In the genomic region with DNA sequence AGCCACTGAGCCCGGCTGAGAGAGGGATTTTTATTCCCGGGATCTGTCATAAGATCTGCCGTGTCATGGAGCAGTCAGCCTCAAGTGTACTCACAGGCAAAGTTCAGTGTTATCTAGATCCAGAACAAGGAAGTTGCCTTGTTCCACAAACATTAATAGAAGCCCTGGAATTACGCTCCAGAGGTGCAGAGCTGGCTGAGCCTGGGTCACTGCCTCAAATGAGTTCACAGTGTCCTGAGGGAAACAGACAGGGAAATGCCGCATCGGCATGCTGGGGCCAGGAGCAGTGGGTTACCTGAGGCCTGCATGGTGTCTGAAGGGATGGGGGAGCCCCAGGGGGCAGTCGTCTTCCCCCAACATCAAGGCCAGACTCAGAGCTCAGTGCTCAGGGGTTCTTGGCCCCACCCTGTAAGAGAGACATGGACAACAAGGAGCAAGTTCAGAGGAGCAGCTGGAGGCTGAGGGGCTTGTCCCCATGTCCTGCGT, we compare ENCODE assay signal across 22 cellular contexts. TPM values are rescaled to one million over a fixed set of nuclear protein-coding genes. Genes with fewer than 3 reads are reported as not detected.
DNase-seq lines count a peak whose midpoint lies in the region; FAIRE-seq and TF ChIP-seq lines count a peak whose summit lies in the region.
"Had no signal": no experiment of that assay in that cellular context is flagged by ENCODE, and none has a peak within 500 bp of the region (broad histone marks: within the 10 kb centered on the region; RNA-seq: fewer than 3 reads in every experiment).

No MANE protein-coding gene starts in this region.

- H3K4me1 Mint-ChIP-seq in Caco-2 (ENCODE audit: low read depth, unreplicated experiment), result peaks cover 39% of the 10 kb centered on the region

- CTCF ChIA-PET in Caco-2 (lab: Charles Lee), result no interaction called here

- H3K9me3 ChIP-seq in Caco-2 (peaks cover 10% of the 10 kb centered on the region; the same call in 1 of the 2 replicates), kidney (ENCODE audit: control insufficient read depth in 1 of 2, low read length in 2 of 2) (no peaks in the 10 kb centered on the region), sigmoid colon (no peaks in the 10 kb centered on the region)
- H3K9me3 ChIP-seq: adrenal gland, BE2C, tibial artery had no signal

- no peak overlapping the region for H3K9ac ChIP-seq in kidney (ENCODE audit: low read length in 2 of 2)

- H3K4me3 Mint-ChIP-seq in Caco-2 (ENCODE audit: unreplicated experiment), result no peak overlapping the region
- H3K4me3 Mint-ChIP-seq: endodermal cell had no signal

- no peaks in the 10 kb centered on the region for H3K36me3 Mint-ChIP-seq in Caco-2 (ENCODE audit: insufficient read depth, unreplicated experiment)

- H3K9me3 Mint-ChIP-seq in Caco-2 (ENCODE audit: unreplicated experiment), result no peaks in the 10 kb centered on the region

- H3K4me1 ChIP-seq in Caco-2 (peaks cover 28% of the 10 kb centered on the region), kidney (ENCODE audit: control insufficient read depth in 1 of 2, insufficient read depth in 1 of 2, low read depth in 1 of 2, low read length in 2 of 2) (peaks cover 0 to 5% of the 10 kb centered on the region in 2 donors), sigmoid colon (no peaks in the 10 kb centered on the region)
- H3K4me1 ChIP-seq: adrenal gland, BE2C had no signal

- peak; percentile 21 to 57 for DNase-seq in Caco-2
- peak; percentile 27 for DNase-seq in OCI-M1 (lab: John Stamatoyannopoulos, UW)
- peak; percentile 72 for DNase-seq in kidney
- DNase-seq in sigmoid colon, result peak; percentile 44
- DNase-seq in SK-N-DZ (ENCODE audit: low spot score), result no peak
- DNase-seq in NCI-H146 (lab: John Stamatoyannopoulos, UW), result no peak
- no peak for DNase-seq in GDM1 (lab: John Stamatoyannopoulos, UW)
- DNase-seq in GM12891 (ENCODE audit: insufficient read length, low spot score), result no peak
- DNase-seq: activated CD4-positive, alpha-beta T cell treated with anti-CD3 and anti-CD28 coated beads, Interleukin-2, amount 50 U/mL, for 48 hours; BE2C; caudate nucleus; DMS153; endodermal cell; hippocampal formation; kidney glomerular epithelial cell; NCI-H1105 treated with DMSO at 0.1 percent for 48 hours; NCI-H748 treated with DMSO at 0.1 percent for 48 hours; PC-3; stimulated activated CD4-positive, alpha-beta T cell treated with anti-CD3 and anti-CD28 coated beads, Interleukin-4, amount 100 ng/mL, for 4 hours had no signal

- POLR2A ChIA-PET in Caco-2 (lab: Charles Lee), result no interaction called here

- TF ChIP-seq POLR2A in sigmoid colon (IDR thresholded peaks at IDR 0.05) (no peak), GM12891 (IDR thresholded peaks at IDR 0.05; ENCODE audit: low read depth, low read length) (no peak)

- intact Hi-C loops in Caco-2 (cut with micrococcal nuclease; ENCODE audit: unreplicated experiment) (no loop called here), kidney (cut with DNase I) (no loop called here), sigmoid colon (cut with DNase I) (no loop called here)

- no peaks in the 10 kb centered on the region for H3K27me3 Mint-ChIP-seq in Caco-2 (ENCODE audit: insufficient read depth, unreplicated experiment)

- H3K36me3 ChIP-seq in Caco-2 (ENCODE audit: control insufficient read depth, insufficient read depth, low read length) (no peaks in the 10 kb centered on the region), kidney (ENCODE audit: control insufficient read depth in 1 of 2, insufficient read depth in 2 of 2, low read length in 2 of 2) (no peaks in the 10 kb centered on the region), sigmoid colon (no peaks in the 10 kb centered on the region)
- H3K36me3 ChIP-seq: adrenal gland, BE2C, tibial artery had no signal

- H3K27me3 ChIP-seq in Caco-2 (replicated peaks; ENCODE audit: control insufficient read depth, insufficient read depth, low read length) (no peaks in the 10 kb centered on the region), sigmoid colon (peaks cover 0 to 12% (median 0%) of the 10 kb centered on the region in 3 donors)
- H3K27me3 ChIP-seq: BE2C had no signal

- FAIRE-seq in kidney (lab: Jason Lieb, UNC) (no peak), GM12891 (lab: Jason Lieb, UNC) (no peak)
- FAIRE-seq: H1 had no signal

- no peak overlapping the region for H3K4me3 ChIP-seq in Caco-2 (ENCODE audit: low read depth, low read length)
- no peak overlapping the region for H3K4me3 ChIP-seq in kidney (ENCODE audit: low read length in 2 of 2)
- no peak overlapping the region for H3K4me3 ChIP-seq in sigmoid colon
- H3K4me3 ChIP-seq: adrenal gland, tibial artery had no signal

- no peak for TF ChIP-seq CTCF in Caco-2 (IDR thresholded peaks at IDR 0.05; ENCODE audit: insufficient read depth in 1 of 2, low read depth in 1 of 2, low read length in 1 of 2, severe bottlenecking in 1 of 2, unreplicated experiment in 1 of 2)
- TF ChIP-seq CTCF in kidney (IDR thresholded peaks at IDR 0.05; ENCODE audit: borderline replicate concordance, extremely low read depth, insufficient read depth), result no peak
- no peak for TF ChIP-seq CTCF in sigmoid colon (IDR thresholded peaks at IDR 0.05)

- peak overlapping the region; percentile 16 for H3K27ac Mint-ChIP-seq in Caco-2 (ENCODE audit: unreplicated experiment)
- H3K27ac Mint-ChIP-seq: endodermal cell had no signal

- H3K27ac ChIP-seq in kidney (ENCODE audit: low read depth in 2 of 2, low read length in 2 of 2) (no peak overlapping the region), sigmoid colon (no peak overlapping the region)
- H3K27ac ChIP-seq: adrenal gland, tibial artery had no signal

- BruUV-seq in Caco-2 (replicated peaks; lab: Mats Ljungman, UMichigan), result no TSS peak

- WGBS in sigmoid colon, 2 donors, result 15 to 70% methylated on average over 8 of the region's 8 CpGs

- TF ChIP-seq EP300 in sigmoid colon (IDR thresholded peaks at IDR 0.05), result no peak

TF ChIP-seq in GM12891, 5 proteins besides CTCF, POLR2A, EP300 and RAD21:
- TF ChIP-seq SPI1 (IDR thresholded peaks at IDR 0.05; ENCODE audit: low read depth, low read length) (no peak), PAX5 (IDR thresholded peaks at IDR 0.05; ENCODE audit: insufficient read depth, low read length, severe bottlenecking) (no peak), TAF1 (IDR thresholded peaks at IDR 0.05; ENCODE audit: low read depth, low read length) (no peak), POU2F2 (IDR thresholded peaks at IDR 0.05; ENCODE audit: low read depth, low read length) (no peak), POLR2AphosphoS5 (IDR thresholded peaks at IDR 0.05; ENCODE audit: low read depth, low read length) (no peak)

RNA-seq across cellular contexts. Expression of gene ODC1, which starts 42.7 kb away (rescaled TPM):
- total RNA-seq in Caco-2 (2022) (277 and 285 TPM in 2 replicates), kidney (97.5 TPM), sigmoid colon (10 to 100 TPM; 44.6 to 84.4 (median 53.7) TPM)
- polyA plus RNA-seq in kidney (ENCODE audit: insufficient read depth, low read depth, low replicate concordance) (94.4 TPM), sigmoid colon (10 to 100 TPM; 34.8 to 88.2 (median 54.3) TPM)
- 478 and 500 TPM in 2 replicates for polyA plus RNA-seq in SK-N-DZ (2014; cell fraction: cytosol; rRNA removed)
- 342 and 350 TPM in 2 replicates for polyA plus RNA-seq in SK-N-DZ (2014; cell fraction: nucleus; rRNA removed)
- 107 TPM for polyA plus RNA-seq in GM12891 (2012; ENCODE audit: low read depth, missing spikeins)

Comparison
In these comparisons a context has a peak if more than half of its experiments do, and no peak if none do; other contexts are left out.
1. DNase-seq: peak in Caco-2 (2 of 2), OCI-M1 (single experiment), kidney (single experiment) and sigmoid colon (single experiment); none in SK-N-DZ (single experiment), NCI-H146 (single experiment), GDM1 (single experiment) and GM12891 (single experiment).